Comparison of ENCODE assay signal across 9 cellular contexts in genomic region chr13:100394005-100394695, GRCh38.
A peak's percentile ranks its signal among the peaks of the same experiment; 100 is the strongest.
DNase-seq lines count a peak whose midpoint lies in the region; ATAC-seq and TF ChIP-seq lines count a peak whose summit lies in the region.
"Had no signal": no experiment of that assay in that cellular context is flagged by ENCODE, and none has a peak within 500 bp of the region (broad histone marks: within the 10 kb centered on the region; RNA-seq: fewer than 3 reads in every experiment).

No MANE protein-coding gene starts in this region.

- H3K4me3 Mint-ChIP-seq in GM23338: no peak overlapping the region
- no peak overlapping the region for H3K4me3 Mint-ChIP-seq in CD8-positive, alpha-beta memory T cell

- intact Hi-C loops in tibial artery (cut with DNase I; ENCODE audit: low total_unique reads): no loop called here

- H3K9me2 ChIP-seq in hepatocyte (replicated peaks; ENCODE audit: insufficient read depth) (no peaks in the 10 kb centered on the region), GM23338 (ENCODE audit: insufficient read depth) (no peaks in the 10 kb centered on the region)

- no peaks in the 10 kb centered on the region for H3K27me3 Mint-ChIP-seq in GM23338 (ENCODE audit: insufficient read depth, low read depth, poor library complexity)
- no peaks in the 10 kb centered on the region for H3K27me3 Mint-ChIP-seq in CD8-positive, alpha-beta memory T cell

- H3K4me3 ChIP-seq in hepatocyte: no peak overlapping the region
- no peak overlapping the region for H3K4me3 ChIP-seq in GM23338
- H3K4me3 ChIP-seq in CD8-positive, alpha-beta memory T cell (ENCODE audit: low read length): no peak overlapping the region
- no peak overlapping the region for H3K4me3 ChIP-seq in tibial artery
- H3K4me3 ChIP-seq: thoracic aorta had no signal

- H3K27ac Mint-ChIP-seq in GM23338: no peak overlapping the region
- H3K27ac Mint-ChIP-seq in CD8-positive, alpha-beta memory T cell: no peak overlapping the region

- H3K36me3 Mint-ChIP-seq in GM23338 (ENCODE audit: low read depth): no peaks in the 10 kb centered on the region; the same call in 2 of the 3 replicates
- peaks cover 0 to 14% (median 0%) of the 10 kb centered on the region in 3 donors for H3K36me3 Mint-ChIP-seq in CD8-positive, alpha-beta memory T cell

- CTCF ChIA-PET in CD8-positive, alpha-beta memory T cell (lab: Charles Lee): no interaction called here

- H3F3A ChIP-seq in GM23338 (replicated peaks; ENCODE audit: low read depth): no peaks in the 10 kb centered on the region; the same call in 1 of the 2 replicates

- peak overlapping the region; percentile 27 for H3K4me2 ChIP-seq in hepatocyte
- no peak overlapping the region for H3K4me2 ChIP-seq in GM23338

- H3K9me3 ChIP-seq in hepatocyte (ENCODE audit: low read depth) (no peaks in the 10 kb centered on the region), tibial artery (no peaks in the 10 kb centered on the region)
- no peaks in the 10 kb centered on the region for H3K9me3 ChIP-seq in CD8-positive, alpha-beta memory T cell (ENCODE audit: low read length)
- H3K9me3 ChIP-seq: thoracic aorta had no signal

- H3K27me3 ChIP-seq in hepatocyte (no peaks in the 10 kb centered on the region), GM23338 (ENCODE audit: insufficient read depth) (no peaks in the 10 kb centered on the region), tibial artery (no peaks in the 10 kb centered on the region)
- no peaks in the 10 kb centered on the region for H3K27me3 ChIP-seq in CD8-positive, alpha-beta memory T cell (ENCODE audit: insufficient read depth, low read length, poor library complexity, severe bottlenecking)

- no peaks in the 10 kb centered on the region for H3K36me3 ChIP-seq in hepatocyte (replicated peaks; ENCODE audit: insufficient read depth, low read depth)
- no peaks in the 10 kb centered on the region for H3K36me3 ChIP-seq in GM23338 (ENCODE audit: insufficient read depth)
- no peaks in the 10 kb centered on the region for H3K36me3 ChIP-seq in CD8-positive, alpha-beta memory T cell (ENCODE audit: insufficient read depth, low read length)
- no peaks in the 10 kb centered on the region for H3K36me3 ChIP-seq in tibial artery
- H3K36me3 ChIP-seq: thoracic aorta had no signal

- H3K27ac ChIP-seq in hepatocyte: peak overlapping the region; percentile 10
- H3K27ac ChIP-seq in GM23338 (ENCODE audit: low read depth): no peak overlapping the region
- no peak overlapping the region for H3K27ac ChIP-seq in CD8-positive, alpha-beta memory T cell (ENCODE audit: low read depth, low read length)
- peak overlapping the region in 1 of 2 donors; percentile 49 for H3K27ac ChIP-seq in tibial artery

- H4K20me1 ChIP-seq in hepatocyte (ENCODE audit: insufficient read depth, poor library complexity, severe bottlenecking) (no peaks in the 10 kb centered on the region), GM23338 (replicated peaks; ENCODE audit: insufficient read depth) (no peaks in the 10 kb centered on the region)

- TF ChIP-seq CTCF in hepatocyte (IDR thresholded peaks at IDR 0.05; ENCODE audit: poor library complexity): no peak
- no peak for TF ChIP-seq CTCF in GM23338 (conservative IDR thresholded peaks at IDR 0.05; ENCODE audit: low read depth in 2 of 2)
- TF ChIP-seq CTCF in tibial artery (IDR thresholded peaks at IDR 0.05): no peak

- ATAC-seq in HG02610 (IDR thresholded peaks at IDR 0.05; ENCODE audit: unreplicated experiment) (peak; percentile 82), GM23338 (no peak)

- 56% methylated on average over 9 of the region's 9 CpGs for WGBS in hepatocyte (ENCODE audit: low lambda C conversion rate, missing lambda C conversion rate)

- H3K79me2 ChIP-seq in hepatocyte: no peaks in the 10 kb centered on the region
- H3K79me2 ChIP-seq in GM23338 (replicated peaks; ENCODE audit: insufficient read depth): no peaks in the 10 kb centered on the region

- POLR2A ChIA-PET in CD8-positive, alpha-beta memory T cell (lab: Charles Lee): no interaction called here

- H2AFZ ChIP-seq in hepatocyte (no peak overlapping the region), GM23338 (no peak overlapping the region)

- H3K4me1 ChIP-seq in hepatocyte (ENCODE audit: insufficient read depth) (no peaks in the 10 kb centered on the region), GM23338 (ENCODE audit: insufficient read depth) (peaks cover 6% of the 10 kb centered on the region), tibial artery (peaks cover 0 to 22% (median 5%) of the 10 kb centered on the region in 4 donors)
- H3K4me1 ChIP-seq in CD8-positive, alpha-beta memory T cell (ENCODE audit: insufficient read depth, low read length): no peaks in the 10 kb centered on the region

- no peaks in the 10 kb centered on the region for H3K9me3 Mint-ChIP-seq in GM23338
- H3K9me3 Mint-ChIP-seq in CD8-positive, alpha-beta memory T cell: no peaks in the 10 kb centered on the region

- H3K4me1 Mint-ChIP-seq in GM23338: peaks cover 14% of the 10 kb centered on the region; the same call in 2 of the 3 replicates
- peaks cover 9 to 21% (median 18%) of the 10 kb centered on the region in 3 donors for H3K4me1 Mint-ChIP-seq in CD8-positive, alpha-beta memory T cell

- peak; percentile 44 for DNase-seq in stimulated activated CD4-positive, alpha-beta T cell treated with anti-CD3 and anti-CD28 coated beads, Interleukin-1b, Interleukin-23, amount 100 ng/mL, for 48 hours
- DNase-seq in stimulated activated CD4-positive, alpha-beta T cell treated with anti-CD3 and anti-CD28 coated beads, Interleukin-4, amount 100 ng/mL, for 4 hours: no peak
- DNase-seq in RPMI7951 (ENCODE audit: low read depth) (peak; percentile 89), hepatocyte (ENCODE audit: low spot score) (no peak), GM23338 (ENCODE audit: low spot score) (no peak), tibial artery (no peak)
- no peak for DNase-seq in CD8-positive, alpha-beta memory T cell

TF ChIP-seq in GM23338, 12 proteins besides CTCF, POLR2A, EP300 and RAD21 (continues in another document):
- TF ChIP-seq REST (IDR thresholded peaks at IDR 0.05; ENCODE audit: unreplicated experiment) (no peak), NANOG (IDR thresholded peaks at IDR 0.05; ENCODE audit: borderline replicate concordance) (no peak), JUNB (IDR thresholded peaks at IDR 0.05; ENCODE audit: unreplicated experiment) (no peak)

Comparison
In these comparisons a context has a peak if more than half of its experiments do, and no peak if none do; other contexts are left out.
1. DNase-seq: peak in stimulated activated CD4-positive, alpha-beta T cell treated with anti-CD3 and anti-CD28 coated beads, Interleukin-1b, Interleukin-23, amount 100 ng/mL, for 48 hours (single experiment) and RPMI7951 (single experiment); none in stimulated activated CD4-positive, alpha-beta T cell treated with anti-CD3 and anti-CD28 coated beads, Interleukin-4, amount 100 ng/mL, for 4 hours (0 of 2), hepatocyte (single experiment), GM23338 (single experiment), CD8-positive, alpha-beta memory T cell (0 of 5) and tibial artery (0 of 2).